In the genomic region with DNA sequence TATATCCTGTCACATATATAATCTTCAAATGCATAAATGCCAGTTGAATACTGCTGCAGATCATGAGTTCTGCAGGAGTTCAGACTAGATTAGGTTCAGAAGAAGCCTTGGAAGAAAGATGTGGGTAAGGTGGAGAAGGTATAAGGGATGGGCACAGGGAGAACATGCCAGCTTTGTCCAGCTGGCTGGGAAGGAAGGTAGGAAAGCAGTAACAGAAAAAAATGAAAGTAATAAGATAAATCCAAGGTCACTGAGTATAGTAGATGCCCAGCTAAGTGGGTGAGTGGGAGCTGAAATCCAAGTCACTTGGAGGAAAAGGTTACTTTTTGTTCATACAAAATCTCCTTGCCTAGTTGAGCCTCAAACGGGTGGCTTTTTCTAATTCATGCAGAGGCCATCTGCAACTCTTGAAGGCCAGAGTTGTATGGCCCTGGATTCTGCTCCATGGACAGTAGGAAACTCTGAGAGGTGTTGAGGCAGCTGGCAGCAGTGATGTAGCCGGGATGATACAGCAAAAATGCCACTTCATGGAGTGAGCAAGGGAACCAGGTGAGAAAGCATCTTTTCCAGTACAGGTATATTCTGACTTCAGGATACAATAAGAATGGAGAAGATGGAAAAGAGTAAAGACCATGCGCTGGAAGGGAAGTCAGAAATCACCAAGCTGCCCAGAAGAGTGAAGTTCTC, we compare ENCODE assay signal across 1 cellular context.
TF ChIP-seq lines count a peak whose summit lies in the region.

No MANE protein-coding gene starts in this region.

TF ChIP-seq in K562, 482 proteins besides CTCF, POLR2A, EP300 and RAD21:
- TF ChIP-seq C11orf30 (IDR thresholded peaks at IDR 0.05; ENCODE audit: low read depth) (peak; percentile 77), ZNF253 (CRISPR knock-in tag; conservative IDR thresholded peaks at IDR 0.05) (no peak), ZNF133 (CRISPR knock-in tag; IDR thresholded peaks at IDR 0.05) (no peak), NCOA6 (IDR thresholded peaks at IDR 0.05) (0 out of 2 replicates have a peak, but pooled peaks have one; percentile 14), NFYB (IDR thresholded peaks at IDR 0.05; ENCODE audit: extremely low read depth, insufficient read length) (no peak), POLR2B (IDR thresholded peaks at IDR 0.05; ENCODE audit: low read depth, partially characterized antibody) (peak; percentile 31), NFE2 (IDR thresholded peaks at IDR 0.05; ENCODE audit: low read depth) (peak; percentile 85), CAMTA2 (CRISPR knock-in tag; conservative IDR thresholded peaks at IDR 0.05) (no peak), MBD2 (IDR thresholded peaks at IDR 0.05; ENCODE audit: borderline replicate concordance, low read depth) (0 out of 2 replicates have a peak, but pooled peaks have one; percentile 22), ZNF316 (IDR thresholded peaks at IDR 0.05) (peak; percentile 75), SUPT5H (IDR thresholded peaks at IDR 0.05) (peak; percentile 58), MAFG (tag; conservative IDR thresholded peaks at IDR 0.05) (peak; percentile 65), HDAC1 (IDR thresholded peaks at IDR 0.05) (peak in 1 of 2 experiments; percentile 32; a peak in 1 of 4 replicates), MTA1 (IDR thresholded peaks at IDR 0.05; ENCODE audit: borderline replicate concordance) (no peak), GTF2E2 (tag; IDR thresholded peaks at IDR 0.05) (no peak), RBM14 (IDR thresholded peaks at IDR 0.05; ENCODE audit: borderline replicate concordance, insufficient read depth, low read depth, low read length) (no peak), ZNF197 (CRISPR knock-in tag; IDR thresholded peaks at IDR 0.05; ENCODE audit: low read depth) (no peak), MAFF (IDR thresholded peaks at IDR 0.05; ENCODE audit: low read length) (peak; percentile 45), ZNF24 (IDR thresholded peaks at IDR 0.05) (0 out of 2 replicates have a peak, but pooled peaks have one; percentile 32)
- TF ChIP-seq, protein P1, sequence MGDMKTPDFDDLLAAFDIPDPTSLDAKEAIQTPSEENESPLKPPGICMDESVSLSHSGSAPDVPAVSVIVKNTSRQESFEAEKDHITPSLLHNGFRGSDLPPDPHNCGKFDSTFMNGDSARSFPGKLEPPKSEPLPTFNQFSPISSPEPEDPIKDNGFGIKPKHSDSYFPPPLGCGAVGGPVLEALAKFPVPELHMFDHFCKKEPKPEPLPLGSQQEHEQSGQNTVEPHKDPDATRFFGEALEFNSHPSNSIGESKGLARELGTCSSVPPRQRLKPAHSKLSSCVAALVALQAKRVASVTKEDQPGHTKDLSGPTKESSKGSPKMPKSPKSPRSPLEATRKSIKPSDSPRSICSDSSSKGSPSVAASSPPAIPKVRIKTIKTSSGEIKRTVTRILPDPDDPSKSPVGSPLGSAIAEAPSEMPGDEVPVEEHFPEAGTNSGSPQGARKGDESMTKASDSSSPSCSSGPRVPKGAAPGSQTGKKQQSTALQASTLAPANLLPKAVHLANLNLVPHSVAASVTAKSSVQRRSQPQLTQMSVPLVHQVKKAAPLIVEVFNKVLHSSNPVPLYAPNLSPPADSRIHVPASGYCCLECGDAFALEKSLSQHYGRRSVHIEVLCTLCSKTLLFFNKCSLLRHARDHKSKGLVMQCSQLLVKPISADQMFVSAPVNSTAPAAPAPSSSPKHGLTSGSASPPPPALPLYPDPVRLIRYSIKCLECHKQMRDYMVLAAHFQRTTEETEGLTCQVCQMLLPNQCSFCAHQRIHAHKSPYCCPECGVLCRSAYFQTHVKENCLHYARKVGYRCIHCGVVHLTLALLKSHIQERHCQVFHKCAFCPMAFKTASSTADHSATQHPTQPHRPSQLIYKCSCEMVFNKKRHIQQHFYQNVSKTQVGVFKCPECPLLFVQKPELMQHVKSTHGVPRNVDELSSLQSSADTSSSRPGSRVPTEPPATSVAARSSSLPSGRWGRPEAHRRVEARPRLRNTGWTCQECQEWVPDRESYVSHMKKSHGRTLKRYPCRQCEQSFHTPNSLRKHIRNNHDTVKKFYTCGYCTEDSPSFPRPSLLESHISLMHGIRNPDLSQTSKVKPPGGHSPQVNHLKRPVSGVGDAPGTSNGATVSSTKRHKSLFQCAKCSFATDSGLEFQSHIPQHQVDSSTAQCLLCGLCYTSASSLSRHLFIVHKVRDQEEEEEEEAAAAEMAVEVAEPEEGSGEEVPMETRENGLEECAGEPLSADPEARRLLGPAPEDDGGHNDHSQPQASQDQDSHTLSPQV (IDR thresholded peaks at IDR 0.05), result peak; percentile 61
- TF ChIP-seq, protein P2, sequence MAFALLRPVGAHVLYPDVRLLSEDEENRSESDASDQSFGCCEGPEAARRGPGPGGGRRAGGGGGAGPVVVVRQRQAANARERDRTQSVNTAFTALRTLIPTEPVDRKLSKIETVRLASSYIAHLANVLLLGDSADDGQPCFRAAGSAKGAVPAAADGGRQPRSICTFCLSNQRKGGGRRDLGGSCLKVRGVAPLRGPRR (CRISPR knock-in tag; IDR thresholded peaks at IDR 0.05), result no peak
- TF ChIP-seq, protein P3, sequence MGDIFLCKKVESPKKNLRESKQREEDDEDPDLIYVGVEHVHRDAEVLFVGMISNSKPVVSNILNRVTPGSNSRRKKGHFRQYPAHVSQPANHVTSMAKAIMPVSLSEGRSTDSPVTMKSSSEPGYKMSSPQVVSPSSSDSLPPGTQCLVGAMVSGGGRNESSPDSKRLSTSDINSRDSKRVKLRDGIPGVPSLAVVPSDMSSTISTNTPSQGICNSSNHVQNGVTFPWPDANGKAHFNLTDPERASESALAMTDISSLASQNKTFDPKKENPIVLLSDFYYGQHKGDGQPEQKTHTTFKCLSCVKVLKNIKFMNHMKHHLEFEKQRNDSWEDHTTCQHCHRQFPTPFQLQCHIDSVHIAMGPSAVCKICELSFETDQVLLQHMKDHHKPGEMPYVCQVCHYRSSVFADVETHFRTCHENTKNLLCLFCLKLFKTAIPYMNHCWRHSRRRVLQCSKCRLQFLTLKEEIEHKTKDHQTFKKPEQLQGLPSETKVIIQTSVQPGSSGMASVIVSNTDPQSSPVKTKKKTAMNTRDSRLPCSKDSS (IDR thresholded peaks at IDR 0.05; ENCODE audit: low read depth, partially characterized antibody), result no peak
- TF ChIP-seq, protein P4, sequence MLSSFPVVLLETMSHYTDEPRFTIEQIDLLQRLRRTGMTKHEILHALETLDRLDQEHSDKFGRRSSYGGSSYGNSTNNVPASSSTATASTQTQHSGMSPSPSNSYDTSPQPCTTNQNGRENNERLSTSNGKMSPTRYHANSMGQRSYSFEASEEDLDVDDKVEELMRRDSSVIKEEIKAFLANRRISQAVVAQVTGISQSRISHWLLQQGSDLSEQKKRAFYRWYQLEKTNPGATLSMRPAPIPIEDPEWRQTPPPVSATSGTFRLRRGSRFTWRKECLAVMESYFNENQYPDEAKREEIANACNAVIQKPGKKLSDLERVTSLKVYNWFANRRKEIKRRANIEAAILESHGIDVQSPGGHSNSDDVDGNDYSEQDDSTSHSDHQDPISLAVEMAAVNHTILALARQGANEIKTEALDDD (IDR thresholded peaks at IDR 0.05), result 0 out of 2 replicates have a peak, but pooled peaks have one; percentile 3
